22 cellular contexts compared by ENCODE assay signal in genomic region chr1:83717785-83718184, GRCh38.
"Had no signal": no experiment of that assay in that cellular context is flagged by ENCODE, and none has a peak within 500 bp of the region (broad histone marks: within the 10 kb centered on the region; RNA-seq: fewer than 3 reads in every experiment).

No MANE protein-coding gene starts in this region.

- H3K4me3 ChIP-seq: adrenal gland had no signal

- H3K36me3 ChIP-seq: adrenal gland had no signal

- H3K9me3 ChIP-seq: adrenal gland had no signal

- H3K4me1 ChIP-seq: adrenal gland had no signal

- ATAC-seq: activated CD8-positive, alpha-beta T cell treated with anti-CD3 and anti-CD28 coated beads, Interleukin-2, amount 10 ng/mL, durations not matched to agents 7 days and 5 days; PC-3 had no signal

- DNase-seq: activated CD4-positive, alpha-beta T cell treated with anti-CD3 and anti-CD28 coated beads for 48 hours; activated CD4-positive, alpha-beta T cell treated with anti-CD3 and anti-CD28 coated beads, Interleukin-2, amount 50 U/mL, for 4 hours; activated CD4-positive, CD25-positive, alpha-beta regulatory T cell treated with anti-CD3 and anti-CD28 coated beads, Interleukin-2, amount 50 U/mL, for 72 hours; activated CD8-positive, alpha-beta memory T cell treated with anti-CD3 and anti-CD28 coated beads, Interleukin-2, amount 50 U/mL, for 48 hours; activated CD8-positive, alpha-beta T cell treated with anti-CD3 and anti-CD28 coated beads, Interleukin-2, amount 10 ng/mL, durations not matched to agents 7 days and 5 days; activated naive CD4-positive, alpha-beta T cell treated with anti-CD3 and anti-CD28 coated beads, Interleukin-2, amount 50 U/mL, for 16 hours; activated naive CD8-positive, alpha-beta T cell treated with anti-CD3 and anti-CD28 coated beads, Interleukin-2, amount 10 ng/mL, durations not matched to agents 7 days and 5 days; activated T-cell treated with anti-CD3 and anti-CD28 coated beads, Interleukin-2, amount 50 U/mL, for 1 hour; adrenal gland; anterior cingulate cortex; cerebellar nuclear complex; NCI-H1092; NCI-H1417 treated with DMSO at 0.1 percent for 48 hours; NCI-H1694; NCI-H2029; NCI-H2107; NCI-H2171 treated with DMSO at 0.1 percent for 48 hours; NCI-H226; NCI-H526; NCI-H774; PC-3; SHP77 treated with DMSO at 0.1 percent for 48 hours had no signal

- H3K27me3 ChIP-seq: adrenal gland had no signal

- H3K27ac ChIP-seq: adrenal gland had no signal
